Comparison of ENCODE assay signal across 26 cellular contexts in the genomic region with DNA sequence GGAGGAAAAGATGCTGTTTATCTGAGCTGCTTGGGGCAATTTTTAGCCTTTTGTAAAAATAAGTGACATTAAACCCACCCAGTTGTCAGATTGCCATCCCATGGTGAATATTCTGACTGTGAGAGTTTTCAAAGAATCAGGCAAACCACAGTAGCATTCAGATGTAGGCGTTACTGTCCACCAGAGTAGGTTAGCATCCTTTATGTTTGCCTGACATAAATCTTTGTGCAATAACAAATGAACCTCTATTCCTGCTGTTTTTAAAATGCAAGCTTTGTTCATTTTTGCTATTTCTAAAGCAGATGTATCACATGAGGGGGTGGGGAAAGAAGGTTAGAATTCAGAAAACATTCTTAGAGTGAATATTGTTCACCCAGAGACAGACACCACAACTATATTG.
"Had no signal": no experiment of that assay in that cellular context is flagged by ENCODE, and none has a peak within 500 bp of the region (broad histone marks: within the 10 kb centered on the region; RNA-seq: fewer than 3 reads in every experiment).

No MANE protein-coding gene starts in this region.

- H2AFZ ChIP-seq: neural progenitor cell had no signal

- H3K9me3 ChIP-seq: pancreas, prostate gland, stomach, testis, thyroid gland, transverse colon, upper lobe of left lung, vagina had no signal

- H3K27ac ChIP-seq: left ventricle myocardium inferior, neural progenitor cell, pancreas, prostate gland, skin epidermis, stomach, testis, thyroid gland, transverse colon, upper lobe of left lung, vagina had no signal

- H3K27me3 ChIP-seq: neural progenitor cell, pancreas, stomach, testis, thyroid gland, transverse colon, upper lobe of left lung, vagina had no signal

- H3K9ac ChIP-seq: neural progenitor cell had no signal

- H3K4me2 ChIP-seq: neural progenitor cell had no signal

- H3K36me3 ChIP-seq: left ventricle myocardium inferior, neural progenitor cell, pancreas, prostate gland, stomach, thyroid gland, transverse colon, upper lobe of left lung, vagina had no signal

- H3K4me3 ChIP-seq: left ventricle myocardium inferior, lung, neural progenitor cell, pancreas, prostate gland, skin epidermis, stomach, testis, thyroid gland, transverse colon, upper lobe of left lung, vagina had no signal

- DNase-seq: islet precursor cell; left ventricle myocardium inferior; mesendoderm; naive B cell; natural killer cell; nephron progenitor cell; pancreas; posterior cingulate gyrus; retina; right cardiac atrium; stimulated activated CD4-positive, alpha-beta T cell treated with anti-CD3 and anti-CD28 coated beads, Interleukin-12 subunit alpha, Interleukin-12 subunit beta, amount 100 ng/mL, for 4 hours; stimulated activated CD4-positive, alpha-beta T cell treated with anti-CD3 and anti-CD28 coated beads, Interleukin-15, amount 100 ng/mL, for 24 hours; stimulated activated CD4-positive, alpha-beta T cell treated with anti-CD3 and anti-CD28 coated beads, Interleukin-2, amount 100 ng/mL, for 24 hours; stimulated activated CD4-positive, alpha-beta T cell treated with anti-CD3 and anti-CD28 coated beads, Interleukin-4, amount 100 ng/mL, for 1 hour; stimulated activated naive B cell treated with anti-CD40 and anti-IgM and Interleukin-4, amounts not matched to agents 10 μg/mL and 1 μg/mL and 100 μg/mL, for 72 hours; stimulated activated naive CD8-positive, alpha-beta T cell treated with anti-CD3 and anti-CD28 coated beads, Interleukin-15, Interleukin-2, amounts not matched to agents 100 U/mL and 50 U/mL, for 24 hours; stomach; testis; thyroid gland; transverse colon; upper lobe of left lung had no signal

- H3K4me1 ChIP-seq: left ventricle myocardium inferior, neural progenitor cell, pancreas, prostate gland, stomach, testis, thyroid gland, transverse colon, upper lobe of left lung, vagina had no signal
